ENCODE assay signal across 21 cellular contexts in the genomic region with DNA sequence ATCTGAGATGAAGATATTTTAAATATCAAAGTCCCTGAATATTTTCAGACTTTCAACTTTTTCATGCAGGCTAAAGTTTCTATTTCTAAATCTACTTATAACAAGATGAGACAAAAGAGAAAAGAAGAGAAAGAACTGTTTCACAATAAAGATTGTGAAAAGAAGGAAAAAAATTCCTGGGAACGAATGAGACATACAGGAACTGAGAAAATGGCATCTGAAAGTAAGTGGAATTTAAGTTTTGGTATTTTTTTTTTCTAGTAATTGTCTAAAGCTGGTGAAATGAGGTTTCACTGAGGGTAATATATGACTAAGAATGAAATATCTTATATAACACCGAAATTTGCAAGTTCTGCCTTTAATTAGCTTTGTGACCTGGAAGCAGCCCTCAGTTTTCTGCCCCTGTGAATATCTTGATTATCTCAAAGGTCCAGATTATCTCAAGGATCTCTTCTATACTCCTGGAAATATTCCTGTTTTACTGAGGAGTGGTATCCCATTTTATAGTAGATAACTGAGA. TPM values are rescaled to one million over a fixed set of nuclear protein-coding genes. Genes with fewer than 3 reads are reported as not detected.
A peak's percentile ranks its signal among the peaks of the same experiment; 100 is the strongest.
DNase-seq lines count a peak whose midpoint lies in the region; ATAC-seq, FAIRE-seq and TF ChIP-seq lines count a peak whose summit lies in the region.
"Had no signal": no experiment of that assay in that cellular context is flagged by ENCODE, and none has a peak within 500 bp of the region (broad histone marks: within the 10 kb centered on the region; RNA-seq: fewer than 3 reads in every experiment).

No MANE protein-coding gene starts in this region.

- in situ Hi-C loops in GM23248 (cut with MboI) = no loop called here

- no peak overlapping the region for H3K27ac ChIP-seq in A549
- H3K27ac ChIP-seq in GM23248 = no peak overlapping the region
- H3K27ac ChIP-seq: 22Rv1 had no signal

- H3K36me3 ChIP-seq in GM23248 (ENCODE audit: low read depth) = peaks cover 17% of the 10 kb centered on the region; the same call in 1 of the 2 replicates

- WGBS in A549 (ENCODE audit: missing lambda C conversion rate) = 84% methylated on average over 2 of the region's 2 CpGs
- 95 to 97% methylated on average over 2 of the region's 2 CpGs for WGBS in GM23248 (ENCODE audit: low coverage in 1 of 2, low lambda C conversion rate in 2 of 2, missing lambda C conversion rate in 2 of 2), 2 experiments

- H3K27me3 ChIP-seq in GM23248 (replicated peaks; ENCODE audit: insufficient read depth) = no peaks in the 10 kb centered on the region

- no peak overlapping the region for H3K9ac ChIP-seq in GM23248

- ATAC-seq in A549 (no peak), GM18519 (IDR thresholded peaks at IDR 0.05; ENCODE audit: low FRiP score, unreplicated experiment) (peak; percentile 65), HG03442 (IDR thresholded peaks at IDR 0.05; ENCODE audit: unreplicated experiment) (peak; percentile 67), HG03565 (IDR thresholded peaks at IDR 0.05; ENCODE audit: unreplicated experiment) (no peak)
- ATAC-seq: Panc1, Right ventricle myocardium inferior, SK-N-SH treated with all-trans-retinoic acid at 6 μM for 48 hours had no signal

- TF ChIP-seq EP300 in A549 (IDR thresholded peaks at IDR 0.05) = no peak

- H3K4me2 ChIP-seq in A549 (no peak overlapping the region), GM23248 (ENCODE audit: unreplicated experiment) (no peak overlapping the region)

- CTCF ChIA-PET in A549 (lab: Yijun Ruan, JAX) = no interaction called here

- no peaks in the 10 kb centered on the region for H3F3A ChIP-seq in GM23248 (ENCODE audit: insufficient read depth)

- no peak for TF ChIP-seq RAD21 in A549 (conservative IDR thresholded peaks at IDR 0.05 in 1 of 2, IDR thresholded peaks at IDR 0.05 in 1 of 2)

- peak; percentile 7 for FAIRE-seq in A549 (lab: Jason Lieb, UNC)
- FAIRE-seq: GM12891, H54 had no signal

- H4K20me1 ChIP-seq in GM23248 (ENCODE audit: insufficient read depth) = no peaks in the 10 kb centered on the region

- H3K9me2 ChIP-seq in GM23248 (ENCODE audit: insufficient read depth) = no peaks in the 10 kb centered on the region

- H3K9me3 ChIP-seq in A549 (no peaks in the 10 kb centered on the region), GM23248 (ENCODE audit: low read depth) (no peaks in the 10 kb centered on the region)

- no peak for TF ChIP-seq CTCF in A549 (IDR thresholded peaks at IDR 0.05)

- H3K79me2 ChIP-seq in GM23248 (ENCODE audit: insufficient read depth) = no peaks in the 10 kb centered on the region

- POLR2A ChIA-PET in A549 (lab: Yijun Ruan, JAX) = no interaction called here

- H3K4me1 ChIP-seq in A549 = no peaks in the 10 kb centered on the region
- H3K4me1 ChIP-seq in GM23248 (ENCODE audit: insufficient read depth) = no peaks in the 10 kb centered on the region

- H3K4me3 ChIP-seq in A549 (no peak overlapping the region), GM23248 (no peak overlapping the region)

- DNase-seq in A549 (ENCODE audit: low read depth in 1 of 2, low spot score in 1 of 2) (no peak), GM23248 (peak; percentile 3), HuH-7 (ENCODE audit: low spot score) (no peak), T1000 (lab: John Stamatoyannopoulos, UW) (no peak), kidney tubule cell (ENCODE audit: low spot score) (no peak)
- DNase-seq: C1 segment of cervical spinal cord, IMR-90, Kasumi-1, NCI-H1105 treated with DMSO at 0.1 percent for 48 hours, NCI-H187, NCI-H510A, NCI-H82 had no signal

- H2AFZ ChIP-seq in GM23248 = no peak overlapping the region

- no peak for TF ChIP-seq POLR2A in A549 (IDR thresholded peaks at IDR 0.05; ENCODE audit: low read length)

TF ChIP-seq in A549, 52 proteins besides CTCF, POLR2A, EP300 and RAD21:
- TF ChIP-seq SMC3 (IDR thresholded peaks at IDR 0.05) (no peak), RFX5 (IDR thresholded peaks at IDR 0.05) (no peak), EHF (CRISPR knock-in tag; IDR thresholded peaks at IDR 0.05) (no peak), ESRRA (IDR thresholded peaks at IDR 0.05; ENCODE audit: borderline replicate concordance, low read length) (no peak), PHF8 (IDR thresholded peaks at IDR 0.05; ENCODE audit: borderline replicate concordance, low read depth) (no peak), HOXB13 (CRISPR knock-in tag; IDR thresholded peaks at IDR 0.05; ENCODE audit: low read depth) (no peak), ZNF302 (CRISPR knock-in tag; IDR thresholded peaks at IDR 0.05) (no peak), ZC3H11A (IDR thresholded peaks at IDR 0.05) (no peak), KDM1A (IDR thresholded peaks at IDR 0.05; ENCODE audit: low read depth) (no peak), HOXA7 (CRISPR knock-in tag; IDR thresholded peaks at IDR 0.05) (no peak), CEBPB (IDR thresholded peaks at IDR 0.05) (no peak), EHMT2 (IDR thresholded peaks at IDR 0.05; ENCODE audit: low read depth) (no peak)
- TF ChIP-seq, protein P1, sequence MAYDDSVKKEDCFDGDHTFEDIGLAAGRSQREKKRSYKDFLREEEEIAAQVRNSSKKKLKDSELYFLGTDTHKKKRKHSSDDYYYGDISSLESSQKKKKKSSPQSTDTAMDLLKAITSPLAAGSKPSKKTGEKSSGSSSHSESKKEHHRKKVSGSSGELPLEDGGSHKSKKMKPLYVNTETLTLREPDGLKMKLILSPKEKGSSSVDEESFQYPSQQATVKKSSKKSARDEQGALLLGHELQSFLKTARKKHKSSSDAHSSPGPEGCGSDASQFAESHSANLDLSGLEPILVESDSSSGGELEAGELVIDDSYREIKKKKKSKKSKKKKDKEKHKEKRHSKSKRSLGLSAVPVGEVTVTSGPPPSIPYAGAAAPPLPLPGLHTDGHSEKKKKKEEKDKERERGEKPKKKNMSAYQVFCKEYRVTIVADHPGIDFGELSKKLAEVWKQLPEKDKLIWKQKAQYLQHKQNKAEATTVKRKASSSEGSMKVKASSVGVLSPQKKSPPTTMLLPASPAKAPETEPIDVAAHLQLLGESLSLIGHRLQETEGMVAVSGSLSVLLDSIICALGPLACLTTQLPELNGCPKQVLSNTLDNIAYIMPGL (CRISPR knock-in tag; IDR thresholded peaks at IDR 0.05; ENCODE audit: borderline replicate concordance) = no peak

RNA-seq across cellular contexts. Expression of a gene that starts 55.7 kb away (rescaled TPM):
- polyA plus RNA-seq in A549 (2011; rRNA removed) = 47.3 and 57.5 TPM in 2 replicates
- 11.9 and 12.0 TPM in 2 replicates for polyA plus RNA-seq in A549 (2012; cell fraction: cytosol; rRNA removed)
- polyA plus RNA-seq in A549 (2012; cell fraction: nucleus; rRNA removed) = 33.5 and 34.5 TPM in 2 replicates
- 24.4 to 25.5 TPM (median 24.5 TPM) in 3 replicates for polyA plus RNA-seq in A549 (2017; fragmentation: RNase III; extraction: RNeasy Plus Mini Kit Qiagen cat#74134 plus additional on column Dnase treatment)
- 37.6 and 60.2 TPM in 2 replicates for polyA minus RNA-seq in A549 (2011; rRNA and poly(A)+ RNA removed)
- total RNA-seq in GM23248 (2014; rRNA removed; shearing (Covaris generic)) = 18.6 and 36.8 TPM in 2 replicates
- polyA plus RNA-seq in GM23248 (2016; fragmentation: Nextera tagmentation; extraction: Ambion mirVana) = 17.5 and 19.8 TPM in 2 replicates

Comparison
In these comparisons a context has a peak if more than half of its experiments do, and no peak if none do; other contexts are left out.
1. ATAC-seq: peak in GM18519 (single experiment) and HG03442 (single experiment); none in A549 (0 of 2) and HG03565 (single experiment).